ENCODE assay signal across 9 cellular contexts in genomic region chr1:51690285-51690961, GRCh38.
DNase-seq lines count a peak whose midpoint lies in the region; ATAC-seq, FAIRE-seq and TF ChIP-seq lines count a peak whose summit lies in the region.
"Had no signal": no experiment of that assay in that cellular context is flagged by ENCODE, and none has a peak within 500 bp of the region (broad histone marks: within the 10 kb centered on the region; RNA-seq: fewer than 3 reads in every experiment).

No MANE protein-coding gene starts in this region.

- no peaks in the 10 kb centered on the region for H3K9me2 ChIP-seq in hepatocyte (replicated peaks; ENCODE audit: insufficient read depth)

- H3K79me2 ChIP-seq in hepatocyte, result peaks cover 36% of the 10 kb centered on the region

- H3K27ac ChIP-seq in cardiac muscle cell (peak overlapping the region; percentile 38), right atrium auricular region (peak overlapping the region in 1 of 2 donors; percentile 49), hepatocyte (peak overlapping the region; percentile 89)

- no peaks in the 10 kb centered on the region for H3K27me3 ChIP-seq in cardiac muscle cell
- no peaks in the 10 kb centered on the region for H3K27me3 ChIP-seq in right atrium auricular region
- H3K27me3 ChIP-seq in hepatocyte, result no peaks in the 10 kb centered on the region

- H3K36me3 ChIP-seq in cardiac muscle cell, result no peaks in the 10 kb centered on the region
- no peaks in the 10 kb centered on the region for H3K36me3 ChIP-seq in right atrium auricular region
- H3K36me3 ChIP-seq in hepatocyte (replicated peaks; ENCODE audit: insufficient read depth, low read depth), result no peaks in the 10 kb centered on the region

- 47% methylated on average over 3 of the region's 3 CpGs for WGBS in hepatocyte (ENCODE audit: low lambda C conversion rate, missing lambda C conversion rate)

- H3K4me1 ChIP-seq in cardiac muscle cell (ENCODE audit: low read depth) (peaks cover 18% of the 10 kb centered on the region), right atrium auricular region (peaks cover 0 to 56% of the 10 kb centered on the region in 2 donors), hepatocyte (ENCODE audit: insufficient read depth) (peaks cover 17% of the 10 kb centered on the region)

- no peak overlapping the region for H2AFZ ChIP-seq in hepatocyte

- DNase-seq in cardiac muscle cell (ENCODE audit: low read depth in 1 of 2, low spot score in 1 of 2), result peak in 1 of 2 donors; percentile 90
- no peak for DNase-seq in right atrium auricular region (ENCODE audit: low spot score)
- DNase-seq in hepatocyte (ENCODE audit: low spot score), result peak; percentile 62
- DNase-seq in urothelium cell line (ENCODE audit: low spot score), result peak; percentile 39
- DNase-seq in occipital lobe (lab: John Stamatoyannopoulos, UW), result no peak
- no peak for DNase-seq in DMS114 treated with DMSO at 0.1 percent for 48 hours (lab: John Stamatoyannopoulos, UW; ENCODE audit: unreplicated experiment)
- DNase-seq: right cardiac atrium had no signal

- H3K4me2 ChIP-seq in hepatocyte, result peak overlapping the region; percentile 47

- FAIRE-seq in urothelium cell line (lab: Jason Lieb, UNC), result no peak

- peak; percentile 26; the same call in 1 of the 3 replicates for ATAC-seq in SK-N-SH treated with all-trans-retinoic acid at 6 μM for 48 hours
- no peak for ATAC-seq in GM19452 (IDR thresholded peaks at IDR 0.05; ENCODE audit: unreplicated experiment)

- TF ChIP-seq CTCF in cardiac muscle cell (IDR thresholded peaks at IDR 0.05; ENCODE audit: low read depth, low read length), result no peak
- no peak for TF ChIP-seq CTCF in right atrium auricular region (IDR thresholded peaks at IDR 0.05)
- no peak for TF ChIP-seq CTCF in hepatocyte (IDR thresholded peaks at IDR 0.05; ENCODE audit: poor library complexity)

- no peaks in the 10 kb centered on the region for H4K20me1 ChIP-seq in hepatocyte (ENCODE audit: insufficient read depth, poor library complexity, severe bottlenecking)

- H3K4me3 ChIP-seq in cardiac muscle cell (no peak overlapping the region), right atrium auricular region (no peak overlapping the region), hepatocyte (no peak overlapping the region)

- H3K9me3 ChIP-seq in cardiac muscle cell (ENCODE audit: low read depth) (no peaks in the 10 kb centered on the region), right atrium auricular region (no peaks in the 10 kb centered on the region), hepatocyte (ENCODE audit: low read depth) (no peaks in the 10 kb centered on the region)

TF ChIP-seq in SK-N-SH treated with all-trans-retinoic acid at 6 μM for 48 hours, 23 proteins besides CTCF, POLR2A, EP300 and RAD21:
- TF ChIP-seq CREB5 (CRISPR knock-in tag; IDR thresholded peaks at IDR 0.05; ENCODE audit: low read depth) (0 out of 2 replicates have a peak, but pooled peaks have one; percentile 40), ZNF8 (CRISPR knock-in tag; IDR thresholded peaks at IDR 0.05) (no peak), RARB (CRISPR knock-in tag; IDR thresholded peaks at IDR 0.05) (no peak), CSDC2 (CRISPR knock-in tag; IDR thresholded peaks at IDR 0.05) (0 out of 2 replicates have a peak, but pooled peaks have one; percentile 20), ISL1 (CRISPR knock-in tag; IDR thresholded peaks at IDR 0.05) (peak; percentile 51)
TF ChIP-seq in SK-N-SH treated with all-trans-retinoic acid at 6 μM for 48 hours: peak in this region for 3.

Comparison
In these comparisons a context has a peak if more than half of its experiments do, and no peak if none do; other contexts are left out.
1. DNase-seq: peak in hepatocyte (single experiment) and urothelium cell line (single experiment); none in right atrium auricular region (single experiment), occipital lobe (single experiment) and DMS114 treated with DMSO at 0.1 percent for 48 hours (single experiment).